1 cellular context compared by ENCODE assay signal in genomic region chr20:49986049-49986448, GRCh38.
TF ChIP-seq lines count a peak whose summit lies in the region.

No MANE protein-coding gene starts in this region.

TF ChIP-seq in GM23338, 12 proteins besides CTCF, POLR2A, EP300 and RAD21 (continued from another document):
- TF ChIP-seq ZNF462 (CRISPR knock-in tag; IDR thresholded peaks at IDR 0.05), result no peak
- no peak for TF ChIP-seq ETS1 (IDR thresholded peaks at IDR 0.05)
- TF ChIP-seq REST (IDR thresholded peaks at IDR 0.05; ENCODE audit: unreplicated experiment), result no peak
TF ChIP-seq in GM23338: peak in this region for 0.
